34 cellular contexts compared by ENCODE assay signal in the genomic region with DNA sequence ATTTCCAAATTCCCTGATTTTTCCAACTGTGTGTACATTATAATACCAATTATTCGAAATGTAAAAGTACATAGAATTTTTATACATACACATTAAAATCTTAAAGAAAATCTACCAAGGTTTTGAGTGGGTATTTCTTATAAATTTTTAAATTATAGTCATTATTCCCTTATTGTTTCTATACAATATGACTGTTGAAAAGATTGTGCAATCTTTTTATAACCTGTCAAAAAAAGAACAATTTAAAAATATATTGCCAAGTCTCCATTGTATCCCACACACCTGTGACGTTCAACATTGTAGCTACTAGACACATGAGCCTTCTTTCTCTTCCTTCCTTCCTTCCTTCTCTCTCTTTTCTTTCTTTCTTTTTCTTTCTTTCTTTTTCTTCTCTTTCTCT.
"Had no signal": no experiment of that assay in that cellular context is flagged by ENCODE, and none has a peak within 500 bp of the region (broad histone marks: within the 10 kb centered on the region; RNA-seq: fewer than 3 reads in every experiment).

No MANE protein-coding gene starts in this region.

- ATAC-seq: activated CD4-positive, alpha-beta T cell treated with anti-CD3 and anti-CD28 coated beads for 36 hours; activated CD4-positive, CD25-positive, alpha-beta regulatory T cell treated with anti-CD3 and anti-CD28 coated beads, Interleukin-2, amount 50 U/mL, for 24 hours; activated CD8-positive, alpha-beta memory T cell treated with anti-CD3 and anti-CD28 coated beads, Interleukin-2, amount 10 ng/mL, durations not matched to agents 7 days and 5 days; activated CD8-positive, alpha-beta T cell treated with anti-CD3 and anti-CD28 coated beads, Interleukin-2, amount 10 ng/mL, durations not matched to agents 7 days and 5 days; activated naive CD4-positive, alpha-beta T cell treated with anti-CD3 and anti-CD28 coated beads, Interleukin-2, amount 50 U/mL, for 72 hours; activated T-cell treated with anti-CD3 and anti-CD28 coated beads, Interleukin-2, amount 50 U/mL, for 72 hours; activated T-helper 17 cell treated with anti-CD3 and anti-CD28 coated beads, Interleukin-2, amount 50 U/mL, for 72 hours; body of pancreas; WTC11 had no signal

- H3K4me3 ChIP-seq: adrenal gland, body of pancreas, breast epithelium had no signal

- H3K4me1 ChIP-seq: adrenal gland, body of pancreas, breast epithelium had no signal

- H3K27ac ChIP-seq: adrenal gland, body of pancreas, brain microvascular endothelial cell, breast epithelium, WERI-Rb-1 had no signal

- H3K27me3 ChIP-seq: adrenal gland, body of pancreas, brain microvascular endothelial cell, breast epithelium had no signal

- H3K9me3 ChIP-seq: adrenal gland, body of pancreas, breast epithelium had no signal

- FAIRE-seq: astrocyte, colon had no signal

- DNase-seq: activated CD4-positive, alpha-beta memory T cell treated with anti-CD3 and anti-CD28 coated beads, Interleukin-2, amount 10 ng/mL, durations not matched to agents 7 days and 5 days; activated CD4-positive, alpha-beta T cell treated with anti-CD3 and anti-CD28 coated beads for 1 hour; activated CD4-positive, alpha-beta T cell treated with anti-CD3 and anti-CD28 coated beads for 36 hours; activated CD4-positive, alpha-beta T cell treated with anti-CD3 and anti-CD28 coated beads for 48 hours; activated CD4-positive, alpha-beta T cell treated with anti-CD3 and anti-CD28 coated beads, Interleukin-2, amount 10 ng/mL, durations not matched to agents 7 days and 5 days; activated CD4-positive, alpha-beta T cell treated with anti-CD3 and anti-CD28 coated beads, Interleukin-2, amount 50 U/mL, for 48 hours; activated CD4-positive, CD25-positive, alpha-beta regulatory T cell; activated CD8-positive, alpha-beta memory T cell treated with anti-CD3 and anti-CD28 coated beads for 24 hours; activated CD8-positive, alpha-beta memory T cell treated with anti-CD3 and anti-CD28 coated beads, Interleukin-2, amount 10 ng/mL, durations not matched to agents 7 days and 5 days; activated CD8-positive, alpha-beta memory T cell treated with anti-CD3 and anti-CD28 coated beads, Interleukin-2, amount 50 U/mL, for 48 hours; activated CD8-positive, alpha-beta T cell treated with anti-CD3 and anti-CD28 coated beads, Interleukin-2, amount 10 ng/mL, durations not matched to agents 7 days and 5 days; activated effector memory CD4-positive, alpha-beta T cell treated with anti-CD3 and anti-CD28 coated beads, Interleukin-2, amount 50 U/mL, for 16 hours; activated gamma-delta T cell treated with Interleukin-2 at 50 U/mL for 16 hours; activated naive CD4-positive, alpha-beta T cell; activated naive CD4-positive, alpha-beta T cell treated with anti-CD3 and anti-CD28 coated beads, Interleukin-2, amount 10 ng/mL, durations not matched to agents 7 days and 5 days; activated naive CD8-positive, alpha-beta T cell treated with anti-CD3 and anti-CD28 coated beads for 36 hours; activated T-cell treated with anti-CD3 and anti-CD28 coated beads, Interleukin-2, amount 50 U/mL, for 24 hours; activated T-cell treated with anti-CD3 and anti-CD28 coated beads, Interleukin-2, amount 50 U/mL, for 72 hours; adrenal gland; amniotic stem cell; aorta; body of pancreas; brain microvascular endothelial cell; central memory CD4-positive, alpha-beta T cell; T-helper 2 cell; T-helper 9 cell; WERI-Rb-1 had no signal

- H3K36me3 ChIP-seq: adrenal gland, brain microvascular endothelial cell, breast epithelium, WERI-Rb-1 had no signal
